ENCODE assay signal across 22 cellular contexts in the genomic region with DNA sequence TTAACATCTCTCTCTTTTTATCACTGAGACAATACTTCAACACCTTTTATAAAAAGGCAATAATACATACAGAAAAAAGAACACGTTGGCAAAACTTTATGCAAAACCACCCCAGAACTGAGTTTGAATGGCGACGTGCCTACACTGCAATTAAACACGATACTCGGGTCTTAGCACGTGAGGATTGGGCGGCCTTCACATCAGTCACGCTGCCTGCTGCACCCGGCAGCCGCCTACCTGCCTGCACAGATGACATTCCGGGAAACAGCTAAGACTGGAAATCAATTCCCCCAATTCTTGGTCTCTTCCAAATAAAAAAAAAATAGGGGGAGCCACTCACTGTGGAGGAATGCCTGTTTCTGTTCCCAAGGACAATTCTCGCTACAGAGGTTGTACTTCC.
"Had no signal": no experiment of that assay in that cellular context is flagged by ENCODE, and none has a peak within 500 bp of the region (broad histone marks: within the 10 kb centered on the region; RNA-seq: fewer than 3 reads in every experiment).

No MANE protein-coding gene starts in this region.

- H3K27ac Mint-ChIP-seq: activated CD8-positive, alpha-beta T cell treated with anti-CD3 and anti-CD28 coated beads for 36 hours; activated T-cell treated with anti-CD3 and anti-CD28 coated beads, Interleukin-2, amount 50 U/mL, for 72 hours; activated T-helper 2 cell treated with anti-CD3 and anti-CD28 coated beads, Interferon-gamma antibody, Interleukin-2, Interleukin-4, amounts not matched to agents 10 μg/mL and 5 μg/mL and 100 μg/mL, durations not matched to agents 14 hours and 24 hours and 36 hours; T-helper 1 cell treated with Interleukin-12 subunit alpha and Interleukin-12 subunit beta and Interleukin-4 antibody, amounts not matched to agents 30 μg/mL and 1 μg/mL, for 36 hours had no signal

- H3K27me3 Mint-ChIP-seq: activated CD8-positive, alpha-beta T cell treated with anti-CD3 and anti-CD28 coated beads for 36 hours had no signal

- H3K9me3 ChIP-seq: ascending aorta, MG63 had no signal

- ATAC-seq: activated CD4-positive, CD25-positive, alpha-beta regulatory T cell treated with anti-CD3 and anti-CD28 coated beads, Interleukin-2, amount 50 U/mL, for 24 hours; activated CD8-positive, alpha-beta T cell treated with anti-CD3 and anti-CD28 coated beads for 36 hours; activated T-cell treated with anti-CD3 and anti-CD28 coated beads, Interleukin-2, amount 50 U/mL, for 72 hours had no signal

- H3K27ac ChIP-seq: ascending aorta, brain microvascular endothelial cell, cardiac muscle cell, PC-9 had no signal

- H3K4me3 Mint-ChIP-seq: activated CD8-positive, alpha-beta T cell treated with anti-CD3 and anti-CD28 coated beads for 36 hours; activated T-cell treated with anti-CD3 and anti-CD28 coated beads, Interleukin-2, amount 50 U/mL, for 72 hours; T-helper 1 cell treated with Interleukin-12 subunit alpha and Interleukin-12 subunit beta and Interleukin-4 antibody, amounts not matched to agents 30 μg/mL and 1 μg/mL, for 36 hours had no signal

- H3K27me3 ChIP-seq: ascending aorta, brain microvascular endothelial cell, cardiac muscle cell, MG63 had no signal

- H3K9me3 Mint-ChIP-seq: activated CD8-positive, alpha-beta T cell treated with anti-CD3 and anti-CD28 coated beads for 36 hours; activated T-cell treated with anti-CD3 and anti-CD28 coated beads, Interleukin-2, amount 50 U/mL, for 72 hours; activated T-helper 2 cell treated with anti-CD3 and anti-CD28 coated beads, Interferon-gamma antibody, Interleukin-2, Interleukin-4, amounts not matched to agents 10 μg/mL and 5 μg/mL and 100 μg/mL, durations not matched to agents 14 hours and 24 hours and 36 hours; T-helper 1 cell treated with Interleukin-12 subunit alpha and Interleukin-12 subunit beta and Interleukin-4 antibody, amounts not matched to agents 30 μg/mL and 1 μg/mL, for 36 hours had no signal

- DNase-seq: activated CD4-positive, alpha-beta T cell treated with anti-CD3 and anti-CD28 coated beads for 4 hours; activated CD8-positive, alpha-beta memory T cell treated with anti-CD3 and anti-CD28 coated beads, Interleukin-2, amount 50 U/mL, for 4 hours; activated CD8-positive, alpha-beta T cell treated with anti-CD3 and anti-CD28 coated beads for 36 hours; activated naive CD4-positive, alpha-beta T cell treated with anti-CD3 and anti-CD28 coated beads, Interleukin-2, amount 50 U/mL, for 16 hours; activated T-cell treated with anti-CD3 and anti-CD28 coated beads, Interleukin-2, amount 50 U/mL, for 72 hours; brain microvascular endothelial cell; cerebellar nuclear complex; MG63; MV-4-11; NCI-H1092 treated with DMSO at 0.1 percent for 48 hours; NCI-H1417 treated with DMSO at 0.1 percent for 48 hours; NCI-H187; NCI-H2081; NCI-H510A treated with DMSO at 0.1 percent for 48 hours; NCI-H69; PC-9; SHP77 treated with DMSO at 0.1 percent for 48 hours had no signal
